8 cellular contexts compared by ENCODE assay signal in genomic region chr19:10719466-10719961, GRCh38. TPM values are rescaled to one million over a fixed set of nuclear protein-coding genes. Genes with fewer than 3 reads are reported as not detected.
A peak's percentile ranks its signal among the peaks of the same experiment; 100 is the strongest.
DNase-seq lines count a peak whose midpoint lies in the region; ATAC-seq, FAIRE-seq and TF ChIP-seq lines count a peak whose summit lies in the region.

No MANE protein-coding gene starts in this region.

- no peaks in the 10 kb centered on the region for H3K9me3 Mint-ChIP-seq in activated T-cell treated with anti-CD3 and anti-CD28 coated beads, Interleukin-2, amount 50 U/mL, for 72 hours
- H3K9me3 Mint-ChIP-seq in activated T-helper 1 cell treated with anti-CD3 and anti-CD28 coated beads, Interleukin-12 subunit alpha, Interleukin-12 subunit beta, Interleukin-2, Interleukin-4 antibody, amounts not matched to agents 30 ng/mL and 10 ng/mL and 1 ng/mL, durations not matched to agents 14 hours and 24 hours and 36 hours: no peaks in the 10 kb centered on the region

- peak in 1 of 2 donors; percentile 6 for DNase-seq in activated T-cell treated with anti-CD3 and anti-CD28 coated beads, Interleukin-2, amount 50 U/mL, for 72 hours
- no peak for DNase-seq in activated T-cell treated with anti-CD3 and anti-CD28 coated beads, Interleukin-2, amount 50 U/mL, for 1 hour
- DNase-seq in activated T-helper 1 cell treated with anti-CD3 and anti-CD28 coated beads, Interleukin-12 subunit alpha, Interleukin-12 subunit beta, Interleukin-2, Interleukin-4 antibody, amounts not matched to agents 30 ng/mL and 10 ng/mL and 1 ng/mL, durations not matched to agents 14 hours and 24 hours and 36 hours (ENCODE audit: low spot score): no peak
- DNase-seq in kidney (no peak), thyroid gland (no peak), NCI-H1105 (lab: John Stamatoyannopoulos, UW) (no peak)

- FAIRE-seq in kidney (lab: Jason Lieb, UNC): no peak

- H3K27ac Mint-ChIP-seq in activated T-cell treated with anti-CD3 and anti-CD28 coated beads, Interleukin-2, amount 50 U/mL, for 72 hours: peak overlapping the region; percentile 78
- peak overlapping the region; percentile 69 for H3K27ac Mint-ChIP-seq in activated T-helper 1 cell treated with anti-CD3 and anti-CD28 coated beads, Interleukin-12 subunit alpha, Interleukin-12 subunit beta, Interleukin-2, Interleukin-4 antibody, amounts not matched to agents 30 ng/mL and 10 ng/mL and 1 ng/mL, durations not matched to agents 14 hours and 24 hours and 36 hours

- TF ChIP-seq CTCF in kidney (IDR thresholded peaks at IDR 0.05; ENCODE audit: borderline replicate concordance, extremely low read depth, insufficient read depth): no peak
- TF ChIP-seq CTCF in thyroid gland (IDR thresholded peaks at IDR 0.05): no peak

- ATAC-seq in activated T-cell treated with anti-CD3 and anti-CD28 coated beads, Interleukin-2, amount 50 U/mL, for 72 hours (replicated peaks in 1 of 2): no peak
- ATAC-seq in HG02642 (IDR thresholded peaks at IDR 0.05; ENCODE audit: poor library complexity, unreplicated experiment) (no peak), HG02884 (IDR thresholded peaks at IDR 0.05; ENCODE audit: unreplicated experiment) (no peak)

- H3K9me3 ChIP-seq in kidney (ENCODE audit: control insufficient read depth in 1 of 2, low read length in 2 of 2): no peaks in the 10 kb centered on the region
- H3K9me3 ChIP-seq in thyroid gland: no peaks in the 10 kb centered on the region

- no peaks in the 10 kb centered on the region for H3K27me3 Mint-ChIP-seq in activated T-cell treated with anti-CD3 and anti-CD28 coated beads, Interleukin-2, amount 50 U/mL, for 72 hours (ENCODE audit: low read depth)
- no peaks in the 10 kb centered on the region for H3K27me3 Mint-ChIP-seq in activated T-helper 1 cell treated with anti-CD3 and anti-CD28 coated beads, Interleukin-12 subunit alpha, Interleukin-12 subunit beta, Interleukin-2, Interleukin-4 antibody, amounts not matched to agents 30 ng/mL and 10 ng/mL and 1 ng/mL, durations not matched to agents 14 hours and 24 hours and 36 hours (ENCODE audit: insufficient read depth)

- H3K4me3 Mint-ChIP-seq in activated T-cell treated with anti-CD3 and anti-CD28 coated beads, Interleukin-2, amount 50 U/mL, for 72 hours: peak overlapping the region; percentile 97 to 99
- peak overlapping the region; percentile 98 for H3K4me3 Mint-ChIP-seq in activated T-helper 1 cell treated with anti-CD3 and anti-CD28 coated beads, Interleukin-12 subunit alpha, Interleukin-12 subunit beta, Interleukin-2, Interleukin-4 antibody, amounts not matched to agents 30 ng/mL and 10 ng/mL and 1 ng/mL, durations not matched to agents 14 hours and 24 hours and 36 hours

- H3K4me1 ChIP-seq in kidney (ENCODE audit: control insufficient read depth in 1 of 2, insufficient read depth in 1 of 2, low read depth in 1 of 2, low read length in 2 of 2) (peaks cover 3 to 25% of the 10 kb centered on the region in 2 donors), thyroid gland (peaks cover 23 to 27% of the 10 kb centered on the region in 2 donors)

- H3K36me3 Mint-ChIP-seq in activated T-cell treated with anti-CD3 and anti-CD28 coated beads, Interleukin-2, amount 50 U/mL, for 72 hours (ENCODE audit: insufficient read depth in 2 of 2): peaks cover 4 to 11% of the 10 kb centered on the region in 2 donors
- peaks cover 6% of the 10 kb centered on the region for H3K36me3 Mint-ChIP-seq in activated T-helper 1 cell treated with anti-CD3 and anti-CD28 coated beads, Interleukin-12 subunit alpha, Interleukin-12 subunit beta, Interleukin-2, Interleukin-4 antibody, amounts not matched to agents 30 ng/mL and 10 ng/mL and 1 ng/mL, durations not matched to agents 14 hours and 24 hours and 36 hours (ENCODE audit: low read depth)

- H3K27ac ChIP-seq in kidney (ENCODE audit: low read depth in 2 of 2, low read length in 2 of 2): peak overlapping the region; percentile 67 to 95
- H3K27ac ChIP-seq in thyroid gland: peak overlapping the region in 2 of 3 donors; percentile 78 to 87

- TF ChIP-seq POLR2A in thyroid gland (IDR thresholded peaks at IDR 0.05): no peak

- WGBS in thyroid gland, 2 donors: 37 to 61% methylated on average over 3 to 5 of the region's 5 CpGs

- intact Hi-C loops in activated T-helper 1 cell treated with anti-CD3 and anti-CD28 coated beads, Interleukin-12 subunit alpha, Interleukin-12 subunit beta, Interleukin-2, Interleukin-4 antibody, amounts not matched to agents 30 ng/mL and 10 ng/mL and 1 ng/mL, durations not matched to agents 14 hours and 24 hours and 36 hours (cut with micrococcal nuclease): loop anchor here (1.0 to 10.0 kb wide), 3 partner anchors 36 to 375 kb away; partner anchors contain the start of gene SMARCA4
- intact Hi-C loops in kidney (cut with DNase I): loop anchor here (10.0 kb wide), 1 partner anchor 55 kb away; no protein-coding TSS in a partner anchor
- intact Hi-C loops in thyroid gland (cut with DNase I): loop anchor here (5.0 kb wide), 2 partner anchors 48 to 143 kb away; no protein-coding TSS in a partner anchor

- H3K4me3 ChIP-seq in kidney (ENCODE audit: low read length in 2 of 2) (peak overlapping the region; percentile 92 to 94), thyroid gland (replicated peaks in 1 of 3) (peak overlapping the region in 1 of 3 donors; percentile 99)

- peaks cover 0 to 3% of the 10 kb centered on the region in 2 donors for H3K36me3 ChIP-seq in kidney (ENCODE audit: control insufficient read depth in 1 of 2, insufficient read depth in 2 of 2, low read length in 2 of 2)
- H3K36me3 ChIP-seq in thyroid gland: no peaks in the 10 kb centered on the region

- H3K4me1 Mint-ChIP-seq in activated T-cell treated with anti-CD3 and anti-CD28 coated beads, Interleukin-2, amount 50 U/mL, for 72 hours (ENCODE audit: low read depth): peaks cover 32% of the 10 kb centered on the region
- H3K4me1 Mint-ChIP-seq in activated T-helper 1 cell treated with anti-CD3 and anti-CD28 coated beads, Interleukin-12 subunit alpha, Interleukin-12 subunit beta, Interleukin-2, Interleukin-4 antibody, amounts not matched to agents 30 ng/mL and 10 ng/mL and 1 ng/mL, durations not matched to agents 14 hours and 24 hours and 36 hours (ENCODE audit: low read depth): peaks cover 29% of the 10 kb centered on the region

- peak overlapping the region; percentile 90 to 94 for H3K9ac ChIP-seq in kidney (ENCODE audit: low read length in 2 of 2)

- no peaks in the 10 kb centered on the region for H3K27me3 ChIP-seq in thyroid gland

RNA-seq across cellular contexts. Expression of gene DNM2, which starts 1.6 kb away (rescaled TPM):
- total RNA-seq in activated T-cell treated with anti-CD3 and anti-CD28 coated beads, Interleukin-2, amount 50 U/mL, for 72 hours: 100 to 1,000 TPM; 241 to 266 TPM
- 236 and 240 TPM in 2 replicates for total RNA-seq in activated T-helper 1 cell treated with anti-CD3 and anti-CD28 coated beads, Interleukin-12 subunit alpha, Interleukin-12 subunit beta, Interleukin-2, Interleukin-4 antibody, amounts not matched to agents 30 ng/mL and 10 ng/mL and 1 ng/mL, durations not matched to agents 14 hours and 24 hours and 36 hours
- total RNA-seq in kidney: 226 TPM
- 79.0 TPM for polyA plus RNA-seq in kidney (ENCODE audit: insufficient read depth, low read depth, low replicate concordance)
- total RNA-seq in thyroid gland: 100 to 1,000 TPM in 3 of 4 donors, 10 to 100 TPM in 1; 95.1 to 155 (median 120) TPM

RNA-seq across cellular contexts. Expression of gene QTRT1, which starts 18.3 kb away (rescaled TPM):
- 10 to 100 TPM; 48.9 to 49.5 TPM for total RNA-seq in activated T-cell treated with anti-CD3 and anti-CD28 coated beads, Interleukin-2, amount 50 U/mL, for 72 hours
- 93.7 and 101 TPM in 2 replicates for total RNA-seq in activated T-helper 1 cell treated with anti-CD3 and anti-CD28 coated beads, Interleukin-12 subunit alpha, Interleukin-12 subunit beta, Interleukin-2, Interleukin-4 antibody, amounts not matched to agents 30 ng/mL and 10 ng/mL and 1 ng/mL, durations not matched to agents 14 hours and 24 hours and 36 hours
- total RNA-seq in kidney (55.2 TPM), thyroid gland (10 to 100 TPM; 26.2 to 63.3 (median 37.4) TPM)
- 77.2 TPM for polyA plus RNA-seq in kidney (ENCODE audit: insufficient read depth, low read depth, low replicate concordance)
